In the genomic region with DNA sequence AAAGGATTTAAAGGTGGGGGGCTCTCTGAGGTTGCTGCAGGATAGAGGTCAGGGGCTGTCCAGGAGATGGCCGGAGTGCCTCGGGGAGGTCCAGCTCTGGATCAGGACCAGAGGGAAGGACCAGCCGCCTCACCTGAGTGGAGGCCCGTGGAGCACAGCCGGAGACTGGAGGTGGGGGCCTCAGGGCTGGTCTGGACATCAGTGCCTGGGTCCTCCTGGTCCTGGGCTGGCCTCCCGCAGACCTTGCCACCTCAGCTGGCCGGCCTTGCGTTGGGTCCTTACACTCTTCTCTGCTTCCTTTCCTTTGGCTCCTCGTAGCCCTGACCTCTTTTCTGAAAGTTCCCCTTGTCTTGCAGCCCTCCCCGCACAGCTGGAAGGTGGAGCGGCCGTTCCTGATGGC, we compare ENCODE assay signal across 1 cellular context.
TF ChIP-seq lines count a peak whose summit lies in the region.

No MANE protein-coding gene starts in this region.

TF ChIP-seq in H1, 55 proteins besides CTCF, POLR2A, EP300 and RAD21:
- TF ChIP-seq KDM5A (IDR thresholded peaks at IDR 0.05; ENCODE audit: low read length): no peak
